ENCODE assay signal across 18 cellular contexts in genomic region chr4:11293866-11294265, GRCh38.
A peak's percentile ranks its signal among the peaks of the same experiment; 100 is the strongest.
DNase-seq lines count a peak whose midpoint lies in the region; FAIRE-seq and TF ChIP-seq lines count a peak whose summit lies in the region.
"Had no signal": no experiment of that assay in that cellular context is flagged by ENCODE, and none has a peak within 500 bp of the region (broad histone marks: within the 10 kb centered on the region; RNA-seq: fewer than 3 reads in every experiment).

No MANE protein-coding gene starts in this region.

- peaks cover 2% of the 10 kb centered on the region for H3K9me3 Mint-ChIP-seq in astrocyte (ENCODE audit: unreplicated experiment)
- H3K9me3 Mint-ChIP-seq: CD8-positive, alpha-beta T cell had no signal

- H3K4me2 ChIP-seq in astrocyte (ENCODE audit: low read length) = no peak overlapping the region
- H3K4me2 ChIP-seq: A549 had no signal

- no peak overlapping the region for H3K4me3 ChIP-seq in astrocyte (ENCODE audit: insufficient read depth, low read depth, low read length)
- H3K4me3 ChIP-seq in bronchial epithelial cell (ENCODE audit: low read depth, low read length) = no peak overlapping the region
- no peak overlapping the region for H3K4me3 ChIP-seq in fibroblast of pulmonary artery (replicated peaks; ENCODE audit: low read depth, low read length)
- H3K4me3 ChIP-seq in small intestine (ENCODE audit: low read depth in 1 of 2, low read length in 2 of 2) = no peak overlapping the region
- H3K4me3 ChIP-seq: A549, HAP-1 had no signal

- H2AFZ ChIP-seq in astrocyte (ENCODE audit: low read depth, low read length) = no peak overlapping the region

- DNase-seq in astrocyte (ENCODE audit: low read depth) (peak; percentile 50), bronchial epithelial cell (ENCODE audit: low read depth) (peak; percentile 54), fibroblast of pulmonary artery (ENCODE audit: low read depth) (peak; percentile 22), stromal cell of bone marrow (ENCODE audit: low read depth) (peak; percentile 21), small intestine (no peak), GDM1 (lab: John Stamatoyannopoulos, UW) (no peak)
- no peak for DNase-seq in activated CD4-positive, CD25-positive, alpha-beta regulatory T cell (lab: John Stamatoyannopoulos, UW)
- DNase-seq: CD8-positive, alpha-beta T cell; COR-L47; DMS153; DMS79 treated with DMSO at 0.1 percent for 48 hours; GF-D8 had no signal

- peaks cover 7% of the 10 kb centered on the region for H3K4me1 ChIP-seq in astrocyte (ENCODE audit: insufficient read depth, low read length)
- H3K4me1 ChIP-seq in small intestine (ENCODE audit: control insufficient read depth in 2 of 2, insufficient read depth in 1 of 2, low read depth in 1 of 2, low read length in 1 of 2) = no peaks in the 10 kb centered on the region
- H3K4me1 ChIP-seq: A549, HAP-1 had no signal

- FAIRE-seq in astrocyte (lab: Jason Lieb, UNC) (no peak), bronchial epithelial cell (lab: Jason Lieb, UNC) (no peak), small intestine (lab: Jason Lieb, UNC) (no peak)
- FAIRE-seq: A549, D721Med, GM19239, H1 had no signal

- H3K9me3 ChIP-seq in astrocyte (ENCODE audit: insufficient read depth, low read depth, low read length) (no peaks in the 10 kb centered on the region), small intestine (ENCODE audit: control insufficient read depth, low read depth) (no peaks in the 10 kb centered on the region)
- H3K9me3 ChIP-seq: A549, HAP-1 had no signal

- peaks cover 2% of the 10 kb centered on the region for H3K4me1 Mint-ChIP-seq in astrocyte (ENCODE audit: low read depth, unreplicated experiment)
- H3K4me1 Mint-ChIP-seq: CD14-positive monocyte had no signal

- WGBS in small intestine, 3 donors = 68 to 71% (median 69%) methylated on average over 1 of the region's 1 CpG

- H3K36me3 ChIP-seq in astrocyte (ENCODE audit: insufficient read depth, low read length) = no peaks in the 10 kb centered on the region
- H3K36me3 ChIP-seq in bronchial epithelial cell (ENCODE audit: control insufficient read depth, insufficient read depth, low read length) = no peaks in the 10 kb centered on the region
- no peaks in the 10 kb centered on the region for H3K36me3 ChIP-seq in small intestine (ENCODE audit: control insufficient read depth in 2 of 2, insufficient read depth in 2 of 2, low read length in 2 of 2)
- H3K36me3 ChIP-seq: HAP-1 had no signal

- no peak overlapping the region for H3K27ac Mint-ChIP-seq in astrocyte (ENCODE audit: unreplicated experiment)
- H3K27ac Mint-ChIP-seq: CD14-positive monocyte; CD8-positive, alpha-beta T cell had no signal

- no peaks in the 10 kb centered on the region for H3K36me3 Mint-ChIP-seq in astrocyte (ENCODE audit: low read depth, unreplicated experiment)
- H3K36me3 Mint-ChIP-seq: CD14-positive monocyte; CD8-positive, alpha-beta T cell had no signal

- no peaks in the 10 kb centered on the region for H3K79me2 ChIP-seq in astrocyte (ENCODE audit: insufficient read depth, low read length)

- H4K20me1 ChIP-seq in astrocyte (ENCODE audit: insufficient read depth, low read length) = no peaks in the 10 kb centered on the region

- no peak overlapping the region for H3K27ac ChIP-seq in astrocyte (ENCODE audit: low read depth, low read length)
- H3K27ac ChIP-seq in small intestine (ENCODE audit: low read depth in 1 of 2, low read length in 1 of 2) = no peak overlapping the region
- H3K27ac ChIP-seq: A549 had no signal

- H3K4me3 Mint-ChIP-seq in astrocyte (ENCODE audit: unreplicated experiment) = no peak overlapping the region
- H3K4me3 Mint-ChIP-seq: CD14-positive monocyte; CD8-positive, alpha-beta T cell had no signal

- TF ChIP-seq CTCF in astrocyte (IDR thresholded peaks at IDR 0.05; ENCODE audit: insufficient read depth, low read depth, low read length) (no peak), bronchial epithelial cell (IDR thresholded peaks at IDR 0.05; ENCODE audit: insufficient read depth, low read length, severe bottlenecking) (no peak), fibroblast of pulmonary artery (IDR thresholded peaks at IDR 0.05; ENCODE audit: low read length, missing control alignments) (no peak)

- H3K27me3 Mint-ChIP-seq in astrocyte (ENCODE audit: low read depth, unreplicated experiment) = no peaks in the 10 kb centered on the region

- H3K9ac ChIP-seq in astrocyte (ENCODE audit: low read length) = no peak overlapping the region

- no peaks in the 10 kb centered on the region for H3K27me3 ChIP-seq in astrocyte (ENCODE audit: insufficient read depth, low read length)
- no peaks in the 10 kb centered on the region for H3K27me3 ChIP-seq in bronchial epithelial cell (ENCODE audit: control insufficient read depth, insufficient read depth, low read length)
- H3K27me3 ChIP-seq in small intestine (ENCODE audit: control insufficient read depth in 2 of 2, insufficient read depth in 2 of 2, low read length in 2 of 2) = no peaks in the 10 kb centered on the region

Comparison
In these comparisons a context has a peak if more than half of its experiments do, and no peak if none do; other contexts are left out.
1. DNase-seq: peak in astrocyte (single experiment), bronchial epithelial cell (single experiment), fibroblast of pulmonary artery (single experiment) and stromal cell of bone marrow (single experiment); none in activated CD4-positive, CD25-positive, alpha-beta regulatory T cell (0 of 4), small intestine (single experiment) and GDM1 (single experiment).